Comparison of ENCODE assay signal across 29 cellular contexts in the genomic region with DNA sequence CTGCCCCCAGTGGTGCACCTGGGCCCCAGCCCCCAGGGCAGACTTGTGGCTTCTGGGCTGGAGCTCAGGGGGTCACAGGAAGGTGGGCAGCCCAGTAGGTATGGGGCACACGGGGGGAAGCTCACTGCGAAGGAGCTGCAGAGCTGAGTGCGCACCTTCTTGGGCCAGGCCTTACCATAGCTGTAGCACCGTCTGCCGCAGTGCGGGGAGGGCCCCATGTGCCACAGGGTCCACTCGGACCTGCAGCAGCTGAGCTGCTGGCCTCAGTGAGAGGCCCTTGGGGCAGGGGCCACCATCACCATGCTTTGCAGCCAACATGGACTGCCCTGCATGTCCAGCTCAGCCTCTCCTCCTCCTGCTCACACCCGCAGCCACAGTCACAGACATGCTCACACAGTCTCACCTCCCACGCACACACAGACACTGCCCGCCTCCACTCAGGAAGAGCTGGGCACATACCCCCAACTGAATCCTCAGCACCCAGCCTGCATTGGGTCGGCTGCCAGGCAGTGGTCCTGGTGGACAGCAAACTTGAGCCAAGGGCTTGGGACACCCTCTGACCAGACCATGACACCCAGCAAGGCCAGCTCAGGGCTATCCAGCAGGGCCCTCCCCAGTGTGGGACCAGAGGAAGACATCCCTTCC. TPM values are rescaled to one million over a fixed set of nuclear protein-coding genes. Genes with fewer than 3 reads are reported as not detected.
DNase-seq lines count a peak whose midpoint lies in the region; ATAC-seq, FAIRE-seq and TF ChIP-seq lines count a peak whose summit lies in the region.
"Had no signal": no experiment of that assay in that cellular context is flagged by ENCODE, and none has a peak within 500 bp of the region (broad histone marks: within the 10 kb centered on the region; RNA-seq: fewer than 3 reads in every experiment).

No MANE protein-coding gene starts in this region.

- FAIRE-seq in astrocyte (lab: Jason Lieb, UNC) = no peak
- FAIRE-seq: GM12892, H54, islet of Langerhans, small intestine had no signal

- no peak overlapping the region for H3K9ac ChIP-seq in astrocyte (ENCODE audit: low read length)

- no peak overlapping the region for H3K4me3 ChIP-seq in astrocyte (ENCODE audit: insufficient read depth, low read depth, low read length)
- H3K4me3 ChIP-seq: thoracic aorta, vagina had no signal

- H3K27ac ChIP-seq in astrocyte (ENCODE audit: low read depth, low read length) = no peak overlapping the region
- H3K27ac ChIP-seq: thoracic aorta, vagina had no signal

- no peaks in the 10 kb centered on the region for H3K36me3 Mint-ChIP-seq in astrocyte (ENCODE audit: low read depth, unreplicated experiment)
- H3K36me3 Mint-ChIP-seq: activated naive CD4-positive, alpha-beta T cell treated with anti-CD3 and anti-CD28 coated beads, Interleukin-2, amount 50 U/mL, for 24 hours had no signal

- in situ Hi-C loops in G401 (cut with HindIII; ENCODE audit: low sequenced_read_pairs) = no loop called here

- ATAC-seq in HG02852 (IDR thresholded peaks at IDR 0.05; ENCODE audit: unreplicated experiment) = no peak
- ATAC-seq: activated CD4-positive, alpha-beta T cell treated with anti-CD3 and anti-CD28 coated beads for 36 hours; activated CD8-positive, alpha-beta T cell treated with anti-CD3 and anti-CD28 coated beads, Interleukin-2, amount 10 ng/mL, durations not matched to agents 7 days and 5 days; activated T-helper 17 cell treated with anti-CD3 and anti-CD28 coated beads, Interleukin-2, amount 50 U/mL, for 72 hours; Panc1 had no signal

- DNase-seq in G401 (ENCODE audit: low spot score) (peak; percentile 36), astrocyte (ENCODE audit: low read depth) (no peak), kidney glomerular epithelial cell (lab: John Stamatoyannopoulos, UW) (peak; percentile 10), superior temporal gyrus (ENCODE audit: extremely low spot score) (peak; percentile 46), dermis blood vessel endothelial cell (no peak), GM10266 (ENCODE audit: extremely low spot score) (no peak)
- DNase-seq: activated CD4-positive, alpha-beta T cell treated with anti-CD3 and anti-CD28 coated beads for 36 hours; activated CD8-positive, alpha-beta T cell treated with anti-CD3 and anti-CD28 coated beads, Interleukin-2, amount 10 ng/mL, durations not matched to agents 7 days and 5 days; C1 segment of cervical spinal cord; COR-L47; cortex of kidney; erythroblast; Kasumi-1; NCI-H1417 treated with DMSO at 0.1 percent for 48 hours; NCI-H2081 treated with DMSO at 0.1 percent for 48 hours; NCI-H2227 treated with DMSO at 0.1 percent for 48 hours; Right ventricle myocardium superior; small intestine; stimulated activated naive CD4-positive, alpha-beta T cell treated with Interleukin-2 at 50 U/mL for 16 hours had no signal

- peaks cover 6% of the 10 kb centered on the region for H3K4me1 Mint-ChIP-seq in astrocyte (ENCODE audit: low read depth, unreplicated experiment)
- H3K4me1 Mint-ChIP-seq: activated T-helper 17 cell treated with anti-CD3 and anti-CD28 coated beads, Interleukin-2, amount 50 U/mL, for 72 hours had no signal

- TF ChIP-seq CTCF in astrocyte (IDR thresholded peaks at IDR 0.05; ENCODE audit: insufficient read depth, low read depth, low read length) (no peak), GM10266 (IDR thresholded peaks at IDR 0.05; ENCODE audit: control insufficient read depth, insufficient read depth, low read depth, missing control alignments) (no peak)

- H3K4me1 ChIP-seq in astrocyte (ENCODE audit: insufficient read depth, low read length) = no peaks in the 10 kb centered on the region

- peak overlapping the region; percentile 89 for H3K27ac Mint-ChIP-seq in astrocyte (ENCODE audit: unreplicated experiment)
- H3K27ac Mint-ChIP-seq: activated CD4-positive, alpha-beta T cell treated with anti-CD3 and anti-CD28 coated beads for 36 hours; activated CD8-positive, alpha-beta T cell treated with anti-CD3 and anti-CD28 coated beads, Interleukin-2, amount 10 ng/mL, durations not matched to agents 7 days and 5 days; activated T-helper 17 cell treated with anti-CD3 and anti-CD28 coated beads, Interleukin-2, amount 50 U/mL, for 72 hours; T-helper 2 cell treated with Interferon-gamma antibody and Interleukin-4, amounts not matched to agents 5 μg/mL and 100 μg/mL, for 36 hours had no signal

- H3K79me2 ChIP-seq in astrocyte (ENCODE audit: insufficient read depth, low read length) = no peaks in the 10 kb centered on the region

- H3K27me3 ChIP-seq in astrocyte (ENCODE audit: insufficient read depth, low read length) = peaks cover 31% of the 10 kb centered on the region

- peaks cover 48% of the 10 kb centered on the region for H3K27me3 Mint-ChIP-seq in astrocyte (ENCODE audit: low read depth, unreplicated experiment)

- no peak overlapping the region for H3K4me2 ChIP-seq in astrocyte (ENCODE audit: low read length)

- H3K9me3 ChIP-seq in astrocyte (ENCODE audit: insufficient read depth, low read depth, low read length) = peaks cover 5% of the 10 kb centered on the region
- H3K9me3 ChIP-seq: thoracic aorta, vagina had no signal

- H3K4me3 Mint-ChIP-seq in astrocyte (ENCODE audit: unreplicated experiment) = no peak overlapping the region
- H3K4me3 Mint-ChIP-seq: activated CD4-positive, alpha-beta T cell treated with anti-CD3 and anti-CD28 coated beads for 36 hours; activated CD8-positive, alpha-beta T cell treated with anti-CD3 and anti-CD28 coated beads, Interleukin-2, amount 10 ng/mL, durations not matched to agents 7 days and 5 days; activated naive CD4-positive, alpha-beta T cell treated with anti-CD3 and anti-CD28 coated beads, Interleukin-2, amount 50 U/mL, for 24 hours; activated T-helper 17 cell treated with anti-CD3 and anti-CD28 coated beads, Interleukin-2, amount 50 U/mL, for 72 hours; T-helper 2 cell treated with Interferon-gamma antibody and Interleukin-4, amounts not matched to agents 5 μg/mL and 100 μg/mL, for 36 hours had no signal

- no peak overlapping the region for H2AFZ ChIP-seq in astrocyte (ENCODE audit: low read depth, low read length)

- peaks cover 24% of the 10 kb centered on the region for H4K20me1 ChIP-seq in astrocyte (ENCODE audit: insufficient read depth, low read length)

- H3K36me3 ChIP-seq in astrocyte (ENCODE audit: insufficient read depth, low read length) = no peaks in the 10 kb centered on the region
- H3K36me3 ChIP-seq: thoracic aorta, vagina had no signal

- peaks cover 1% of the 10 kb centered on the region for H3K9me3 Mint-ChIP-seq in astrocyte (ENCODE audit: unreplicated experiment)
- H3K9me3 Mint-ChIP-seq: activated naive CD4-positive, alpha-beta T cell treated with anti-CD3 and anti-CD28 coated beads, Interleukin-2, amount 50 U/mL, for 24 hours; activated T-helper 17 cell treated with anti-CD3 and anti-CD28 coated beads, Interleukin-2, amount 50 U/mL, for 72 hours; T-helper 2 cell treated with Interferon-gamma antibody and Interleukin-4, amounts not matched to agents 5 μg/mL and 100 μg/mL, for 36 hours had no signal

RNA-seq across cellular contexts. Expression of gene YTHDF1, which starts 35.3 kb away (rescaled TPM):
- total RNA-seq in G401 (2014; rRNA removed; shearing (Covaris generic)) = 22.7 and 27.1 TPM in 2 replicates
- total RNA-seq in astrocyte (98.9 and 107 TPM in 2 replicates), dermis blood vessel endothelial cell (18.4 and 28.1 TPM in 2 replicates)

RNA-seq across cellular contexts. Expression of gene BIRC7, which starts 55.0 kb away (rescaled TPM):
- total RNA-seq in G401 (2014; rRNA removed; shearing (Covaris generic)) = 68.2 and 78.4 TPM in 2 replicates
- total RNA-seq in astrocyte = 2.9 and 3.3 TPM in 2 replicates
- total RNA-seq in dermis blood vessel endothelial cell = not detected in 2 replicates
- total RNA-seq: thoracic aorta had no signal

Comparison
In these comparisons a context has a peak if more than half of its experiments do, and no peak if none do; other contexts are left out.
1. DNase-seq: peak in G401 (single experiment), kidney glomerular epithelial cell (single experiment) and superior temporal gyrus (single experiment); none in astrocyte (single experiment), dermis blood vessel endothelial cell (single experiment) and GM10266 (single experiment).
2. RNA of gene BIRC7, which starts 55.0 kb away (total RNA-seq): 68.2 to 78.4 TPM in G401; 2.9 to 3.3 TPM in astrocyte and not detected in dermis blood vessel endothelial cell; every median in the first group is over 10 times any median in the second.